ENCODE assay signal across 12 cellular contexts in genomic region chr9:35385042-35385441, GRCh38.
DNase-seq lines count a peak whose midpoint lies in the region; ATAC-seq and TF ChIP-seq lines count a peak whose summit lies in the region.
"Had no signal": no experiment of that assay in that cellular context is flagged by ENCODE, and none has a peak within 500 bp of the region (broad histone marks: within the 10 kb centered on the region; RNA-seq: fewer than 3 reads in every experiment).

No MANE protein-coding gene starts in this region.

- H3K4me1 ChIP-seq in endodermal cell (ENCODE audit: control insufficient read depth, insufficient read depth, low read length): peaks cover 9% of the 10 kb centered on the region
- H3K4me1 ChIP-seq in HAP-1: no peaks in the 10 kb centered on the region

- WGBS in endodermal cell (ENCODE audit: insufficient coverage in 1 of 2, insufficient read length in 1 of 2), 2 experiments: 69 to 84% methylated on average over 2 of the region's 2 CpGs

- H3K9me3 ChIP-seq in endodermal cell (ENCODE audit: control insufficient read depth, low read length) (no peaks in the 10 kb centered on the region), HAP-1 (no peaks in the 10 kb centered on the region)
- H3K9me3 ChIP-seq: BLaER1 treated with 17β-estradiol and CSF1 and Interleukin-3, amounts not matched to agents 10 nM and 100 nM had no signal

- H3K27me3 Mint-ChIP-seq in endodermal cell (ENCODE audit: insufficient read depth): no peaks in the 10 kb centered on the region

- ATAC-seq in left lobe of liver (peak; percentile 27), GM21360 (IDR thresholded peaks at IDR 0.05; ENCODE audit: unreplicated experiment) (no peak)
- ATAC-seq: left colon had no signal

- no peak overlapping the region for H3K27ac ChIP-seq in endodermal cell (ENCODE audit: low read depth, low read length)
- H3K27ac ChIP-seq: BLaER1 treated with 17β-estradiol and CSF1 and Interleukin-3, amounts not matched to agents 10 nM and 100 nM; SK-N-MC had no signal

- no peak overlapping the region for H3K27ac Mint-ChIP-seq in endodermal cell

- in situ Hi-C loops in ACHN (cut with HindIII; ENCODE audit: low pct_ligation_motif_present, low pct_unique_long_range_greater_than_20kb, low sequenced_read_pairs): no loop called here
- in situ Hi-C loops in HAP-1 (cut with MboI; ENCODE audit: low sequenced_read_pairs): no loop called here

- H3K27me3 ChIP-seq in endodermal cell (ENCODE audit: control insufficient read depth, insufficient read depth, low read length, poor library complexity, severe bottlenecking) (no peaks in the 10 kb centered on the region), HAP-1 (ENCODE audit: low read depth) (no peaks in the 10 kb centered on the region)
- H3K27me3 ChIP-seq: BLaER1 treated with 17β-estradiol and CSF1 and Interleukin-3, amounts not matched to agents 10 nM and 100 nM had no signal

- DNase-seq in ACHN (peak; percentile 2), M059J (ENCODE audit: low read depth) (peak; percentile 20), endodermal cell (no peak), left lobe of liver (ENCODE audit: low spot score) (no peak), NCI-H1694 treated with DMSO at 0.1 percent for 48 hours (lab: John Stamatoyannopoulos, UW) (no peak), HAP-1 (ENCODE audit: low spot score in 2 of 2) (no peak)
- no peak for DNase-seq in activated naive CD4-positive, alpha-beta T cell treated with anti-CD3 and anti-CD28 coated beads, Interleukin-2, amount 50 U/mL, for 16 hours
- DNase-seq: left colon, NCI-H187 had no signal

- no peak overlapping the region for H3K4me3 Mint-ChIP-seq in endodermal cell

- no peaks in the 10 kb centered on the region for H3K9me3 Mint-ChIP-seq in endodermal cell

- peaks cover 42% of the 10 kb centered on the region for H3K36me3 ChIP-seq in endodermal cell (ENCODE audit: control insufficient read depth, insufficient read depth, low read length)
- 0 out of 2 replicates have a peak, but pooled peaks cover 8% of the 10 kb centered on the region for H3K36me3 ChIP-seq in HAP-1 (replicated peaks)

- peaks cover 55% of the 10 kb centered on the region for H3K36me3 Mint-ChIP-seq in endodermal cell (ENCODE audit: low read depth)

- no peak overlapping the region for H3K9ac ChIP-seq in endodermal cell (ENCODE audit: extremely low read depth, low read length, poor library complexity, severe bottlenecking)
- H3K9ac ChIP-seq: BLaER1 treated with 17β-estradiol and CSF1 and Interleukin-3, amounts not matched to agents 10 nM and 100 nM had no signal

- H3K4me3 ChIP-seq in endodermal cell (ENCODE audit: low read length) (no peak overlapping the region), HAP-1 (no peak overlapping the region)
- H3K4me3 ChIP-seq: BLaER1 treated with 17β-estradiol and CSF1 and Interleukin-3, amounts not matched to agents 10 nM and 100 nM; SK-N-MC had no signal

- TF ChIP-seq CTCF in endodermal cell (conservative IDR thresholded peaks at IDR 0.05): peak; percentile 61

- H3K4me1 Mint-ChIP-seq in endodermal cell: peaks cover 22% of the 10 kb centered on the region

Comparison
In these comparisons a context has a peak if more than half of its experiments do, and no peak if none do; other contexts are left out.
1. DNase-seq: peak in ACHN (single experiment) and M059J (single experiment); none in endodermal cell (single experiment), left lobe of liver (single experiment), NCI-H1694 treated with DMSO at 0.1 percent for 48 hours (single experiment), HAP-1 (0 of 2) and activated naive CD4-positive, alpha-beta T cell treated with anti-CD3 and anti-CD28 coated beads, Interleukin-2, amount 50 U/mL, for 16 hours (single experiment).